ENCODE assay signal across 9 cellular contexts in genomic region chr3:58025824-58026579, GRCh38. TPM values are rescaled to one million over a fixed set of nuclear protein-coding genes. Genes with fewer than 3 reads are reported as not detected.
DNase-seq lines count a peak whose midpoint lies in the region; ATAC-seq and TF ChIP-seq lines count a peak whose summit lies in the region.
"Had no signal": no experiment of that assay in that cellular context is flagged by ENCODE, and none has a peak within 500 bp of the region (broad histone marks: within the 10 kb centered on the region; RNA-seq: fewer than 3 reads in every experiment).

No MANE protein-coding gene starts in this region.

- peak; percentile 79 for DNase-seq in COLO668 (lab: John Stamatoyannopoulos, UW; ENCODE audit: unreplicated experiment)
- DNase-seq in NCI-H146 treated with DMSO at 0.1 percent for 48 hours (lab: John Stamatoyannopoulos, UW; ENCODE audit: unreplicated experiment) = peak; percentile 15
- peak; percentile 80 for DNase-seq in astrocyte of the hippocampus (ENCODE audit: low read depth, low spot score)
- peak; percentile 70 for DNase-seq in lower lobe of right lung
- no peak for DNase-seq in GM19238 (ENCODE audit: insufficient read length, low spot score)
- no peak for DNase-seq in stimulated activated effector memory CD8-positive, alpha-beta T cell treated with anti-CD3 and anti-CD28 coated beads, Interleukin-12 subunit alpha, Interleukin-12 subunit beta, amount 100 ng/mL, for 72 hours (ENCODE audit: low spot score in 2 of 2)
- no peak for DNase-seq in activated naive CD4-positive, alpha-beta T cell treated with Interleukin-2 at 50 U/mL for 16 hours
- DNase-seq: activated CD4-positive, alpha-beta T cell treated with anti-CD3 and anti-CD28 coated beads for 1 hour had no signal

- H3K36me3 Mint-ChIP-seq in stimulated activated effector memory CD8-positive, alpha-beta T cell treated with anti-CD3 and anti-CD28 coated beads, Interleukin-12 subunit alpha, Interleukin-12 subunit beta, amount 100 ng/mL, for 72 hours = no peaks in the 10 kb centered on the region

- no peaks in the 10 kb centered on the region for H3K27me3 ChIP-seq in lower lobe of right lung (ENCODE audit: low read depth)

- H3K4me3 ChIP-seq in lower lobe of right lung = no peak overlapping the region

- H3K36me3 ChIP-seq in lower lobe of right lung = no peaks in the 10 kb centered on the region

- H3K4me1 Mint-ChIP-seq in stimulated activated effector memory CD8-positive, alpha-beta T cell treated with anti-CD3 and anti-CD28 coated beads, Interleukin-12 subunit alpha, Interleukin-12 subunit beta, amount 100 ng/mL, for 72 hours = peaks cover 22% of the 10 kb centered on the region

- peak overlapping the region; percentile 57 for H3K27ac ChIP-seq in lower lobe of right lung

- no peak for TF ChIP-seq CTCF in lower lobe of right lung (IDR thresholded peaks at IDR 0.05)

- H3K9me3 ChIP-seq in lower lobe of right lung = no peaks in the 10 kb centered on the region

- ATAC-seq in lower lobe of right lung = peak; percentile 81 to 83
- no peak for ATAC-seq in HG03342 (IDR thresholded peaks at IDR 0.05; ENCODE audit: unreplicated experiment)
- ATAC-seq in stimulated activated effector memory CD8-positive, alpha-beta T cell treated with anti-CD3 and anti-CD28 coated beads, Interleukin-12 subunit alpha, Interleukin-12 subunit beta, amount 100 ng/mL, for 72 hours = no peak

- intact Hi-C loops in lower lobe of right lung (cut with DNase I) = no loop called here

- no peak overlapping the region for H3K27ac Mint-ChIP-seq in stimulated activated effector memory CD8-positive, alpha-beta T cell treated with anti-CD3 and anti-CD28 coated beads, Interleukin-12 subunit alpha, Interleukin-12 subunit beta, amount 100 ng/mL, for 72 hours

- peaks cover 21% of the 10 kb centered on the region for H3K4me1 ChIP-seq in lower lobe of right lung

- no peaks in the 10 kb centered on the region for H3K9me3 Mint-ChIP-seq in stimulated activated effector memory CD8-positive, alpha-beta T cell treated with anti-CD3 and anti-CD28 coated beads, Interleukin-12 subunit alpha, Interleukin-12 subunit beta, amount 100 ng/mL, for 72 hours

- no peak overlapping the region for H3K4me3 Mint-ChIP-seq in stimulated activated effector memory CD8-positive, alpha-beta T cell treated with anti-CD3 and anti-CD28 coated beads, Interleukin-12 subunit alpha, Interleukin-12 subunit beta, amount 100 ng/mL, for 72 hours

RNA-seq across cellular contexts. Expression of gene FLNB, which starts 17.8 kb away (rescaled TPM):
- 83.3 TPM for total RNA-seq in lower lobe of right lung

Comparison
In these comparisons a context has a peak if more than half of its experiments do, and no peak if none do; other contexts are left out.
1. DNase-seq: peak in COLO668 (single experiment), NCI-H146 treated with DMSO at 0.1 percent for 48 hours (single experiment), astrocyte of the hippocampus (single experiment) and lower lobe of right lung (single experiment); none in GM19238 (single experiment), stimulated activated effector memory CD8-positive, alpha-beta T cell treated with anti-CD3 and anti-CD28 coated beads, Interleukin-12 subunit alpha, Interleukin-12 subunit beta, amount 100 ng/mL, for 72 hours (0 of 2) and activated naive CD4-positive, alpha-beta T cell treated with Interleukin-2 at 50 U/mL for 16 hours (single experiment).
2. ATAC-seq: peak in lower lobe of right lung (2 of 2); none in HG03342 (single experiment) and stimulated activated effector memory CD8-positive, alpha-beta T cell treated with anti-CD3 and anti-CD28 coated beads, Interleukin-12 subunit alpha, Interleukin-12 subunit beta, amount 100 ng/mL, for 72 hours (single experiment).